ENCODE assay signal across 1 cellular context in the genomic region with DNA sequence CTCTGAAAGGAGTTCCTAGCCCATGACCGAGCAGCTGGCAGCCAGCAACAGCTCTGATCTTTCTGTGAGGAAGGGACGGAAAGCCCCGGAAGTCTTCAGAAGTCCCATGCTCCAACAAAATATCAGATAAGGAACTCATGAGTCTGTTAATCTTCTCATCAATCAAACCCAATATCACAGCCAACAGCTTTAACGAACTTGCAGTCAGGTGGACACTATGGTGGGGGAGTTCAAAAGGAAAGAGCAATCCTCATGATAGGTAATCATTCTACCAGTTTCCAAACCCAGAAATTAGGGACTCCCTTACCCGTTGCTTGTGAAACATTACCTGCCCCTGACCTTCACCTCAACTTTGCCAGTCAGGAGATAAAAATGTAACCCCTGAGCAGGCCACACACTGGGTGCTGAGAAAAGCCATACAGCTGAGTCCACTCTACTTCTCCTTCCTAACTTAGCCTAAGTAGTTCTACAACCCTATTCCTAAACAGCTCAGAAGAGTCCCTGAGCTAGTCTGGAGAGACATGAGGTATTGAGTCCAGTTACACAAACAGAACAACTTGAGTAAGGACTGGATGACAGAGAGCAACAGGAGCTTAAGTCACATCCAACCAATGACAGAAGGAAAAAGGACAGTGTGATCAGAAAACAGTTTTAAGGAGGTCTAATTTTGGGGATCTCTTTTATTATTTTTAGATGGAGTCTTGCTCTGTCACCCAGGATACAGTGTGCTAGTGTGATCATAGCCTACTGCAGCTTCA.
TF ChIP-seq lines count a peak whose summit lies in the region.

No MANE protein-coding gene starts in this region.

TF ChIP-seq in HEK293, 187 proteins besides CTCF, POLR2A, EP300 and RAD21 (continued from another document):
- TF ChIP-seq ZNF585B (tag by site-specific recombination; IDR thresholded peaks at IDR 0.05) (no peak), ZBTB1 (tag by site-specific recombination; IDR thresholded peaks at IDR 0.05) (no peak), ZNF658 (tag by site-specific recombination; IDR thresholded peaks at IDR 0.05) (no peak), MYNN (tag by site-specific recombination; IDR thresholded peaks at IDR 0.05; ENCODE audit: borderline replicate concordance) (no peak), ZNF600 (tag by site-specific recombination; IDR thresholded peaks at IDR 0.05) (0 out of 2 replicates have a peak, but pooled peaks have one; percentile 16), REPIN1 (tag by site-specific recombination; IDR thresholded peaks at IDR 0.05; ENCODE audit: low read depth) (no peak), ZBTB17 (tag by site-specific recombination; IDR thresholded peaks at IDR 0.05) (0 out of 2 replicates have a peak, but pooled peaks have one; percentile 47), ZNF791 (tag by site-specific recombination; IDR thresholded peaks at IDR 0.05) (no peak), ZNF214 (tag by site-specific recombination; IDR thresholded peaks at IDR 0.05; ENCODE audit: borderline replicate concordance) (no peak), OSR2 (tag by site-specific recombination; IDR thresholded peaks at IDR 0.05) (no peak), PRDM1 (tag by site-specific recombination; IDR thresholded peaks at IDR 0.05) (no peak)
- TF ChIP-seq, protein P1, sequence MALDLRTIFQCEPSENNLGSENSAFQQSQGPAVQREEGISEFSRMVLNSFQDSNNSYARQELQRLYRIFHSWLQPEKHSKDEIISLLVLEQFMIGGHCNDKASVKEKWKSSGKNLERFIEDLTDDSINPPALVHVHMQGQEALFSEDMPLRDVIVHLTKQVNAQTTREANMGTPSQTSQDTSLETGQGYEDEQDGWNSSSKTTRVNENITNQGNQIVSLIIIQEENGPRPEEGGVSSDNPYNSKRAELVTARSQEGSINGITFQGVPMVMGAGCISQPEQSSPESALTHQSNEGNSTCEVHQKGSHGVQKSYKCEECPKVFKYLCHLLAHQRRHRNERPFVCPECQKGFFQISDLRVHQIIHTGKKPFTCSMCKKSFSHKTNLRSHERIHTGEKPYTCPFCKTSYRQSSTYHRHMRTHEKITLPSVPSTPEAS (tag by site-specific recombination; IDR thresholded peaks at IDR 0.05), result no peak
